21 cellular contexts compared by ENCODE assay signal in genomic region chr7:112467867-112468266, GRCh38. TPM values are rescaled to one million over a fixed set of nuclear protein-coding genes. Genes with fewer than 3 reads are reported as not detected.
DNase-seq lines count a peak whose midpoint lies in the region; ATAC-seq and TF ChIP-seq lines count a peak whose summit lies in the region.
"Had no signal": no experiment of that assay in that cellular context is flagged by ENCODE, and none has a peak within 500 bp of the region (broad histone marks: within the 10 kb centered on the region; RNA-seq: fewer than 3 reads in every experiment).

No MANE protein-coding gene starts in this region.

- H3K79me2 ChIP-seq in neural progenitor cell (ENCODE audit: low read depth), result peaks cover 30% of the 10 kb centered on the region

- H3K27ac ChIP-seq in gastrocnemius medialis (peak overlapping the region; percentile 58 to 73 (median 66)), neural progenitor cell (no peak overlapping the region)
- H3K27ac ChIP-seq: 22Rv1, BLaER1, C4-2B had no signal

- in situ Hi-C loops in gastrocnemius medialis (cut with MboI; ENCODE audit: low sequenced_read_pairs in 4 of 4), result no loop called here

- H3K36me3 Mint-ChIP-seq in activated naive CD4-positive, alpha-beta T cell treated with anti-CD3 and anti-CD28 coated beads, Interleukin-2, amount 50 U/mL, for 24 hours, result peaks cover 42% of the 10 kb centered on the region
- H3K36me3 Mint-ChIP-seq in activated naive CD4-positive, alpha-beta T cell treated with anti-CD3 and anti-CD28 coated beads, Interleukin-2, amount 10 ng/mL, durations not matched to agents 7 days and 5 days, result peaks cover 55% of the 10 kb centered on the region
- H3K36me3 Mint-ChIP-seq in glutamatergic neuron (ENCODE audit: unreplicated experiment) (peaks cover 11% of the 10 kb centered on the region), neural progenitor cell (peaks cover 39% of the 10 kb centered on the region)

- H3K36me3 ChIP-seq in gastrocnemius medialis (peaks cover 0 to 79% of the 10 kb centered on the region in 2 donors), neural progenitor cell (peaks cover 27% of the 10 kb centered on the region)

- no peaks in the 10 kb centered on the region for H3K27me3 Mint-ChIP-seq in activated naive CD4-positive, alpha-beta T cell treated with anti-CD3 and anti-CD28 coated beads, Interleukin-2, amount 50 U/mL, for 24 hours
- no peaks in the 10 kb centered on the region for H3K27me3 Mint-ChIP-seq in activated naive CD4-positive, alpha-beta T cell treated with anti-CD3 and anti-CD28 coated beads, Interleukin-2, amount 10 ng/mL, durations not matched to agents 7 days and 5 days
- H3K27me3 Mint-ChIP-seq in glutamatergic neuron (ENCODE audit: unreplicated experiment) (peaks cover 2% of the 10 kb centered on the region), neural progenitor cell (ENCODE audit: insufficient read depth, low read depth) (no peaks in the 10 kb centered on the region)
- H3K27me3 Mint-ChIP-seq: B cell; CD4-positive, alpha-beta T cell; CD8-positive, alpha-beta memory T cell had no signal

- CTCF ChIA-PET in activated naive CD4-positive, alpha-beta T cell treated with anti-CD3 and anti-CD28 coated beads, Interleukin-2, amount 10 ng/mL, durations not matched to agents 7 days and 5 days (lab: Charles Lee), result no interaction called here

- peak overlapping the region; percentile 23 for H3K27ac Mint-ChIP-seq in activated naive CD4-positive, alpha-beta T cell treated with anti-CD3 and anti-CD28 coated beads, Interleukin-2, amount 50 U/mL, for 24 hours
- no peak overlapping the region for H3K27ac Mint-ChIP-seq in activated naive CD4-positive, alpha-beta T cell treated with anti-CD3 and anti-CD28 coated beads, Interleukin-2, amount 10 ng/mL, durations not matched to agents 7 days and 5 days
- H3K27ac Mint-ChIP-seq in glutamatergic neuron (ENCODE audit: unreplicated experiment), result peak overlapping the region; percentile 38
- no peak overlapping the region for H3K27ac Mint-ChIP-seq in neural progenitor cell
- H3K27ac Mint-ChIP-seq: B cell; CD4-positive, alpha-beta T cell; GM23338; H9 had no signal

- no peak for DNase-seq in activated naive CD4-positive, alpha-beta T cell treated with anti-CD3 and anti-CD28 coated beads, Interleukin-2, amount 10 ng/mL, durations not matched to agents 7 days and 5 days
- DNase-seq in glutamatergic neuron (no peak), gastrocnemius medialis (peak; percentile 33 to 64), NCI-H2107 treated with DMSO at 0.1 percent for 48 hours (lab: John Stamatoyannopoulos, UW; ENCODE audit: unreplicated experiment) (no peak), neural progenitor cell (ENCODE audit: low spot score) (no peak)
- DNase-seq in activated effector memory CD4-positive, alpha-beta T cell treated with anti-CD3 and anti-CD28 coated beads, Interleukin-2, amount 50 U/mL, for 16 hours, result no peak
- DNase-seq: CD4-positive, alpha-beta T cell; CD8-positive, alpha-beta memory T cell; DMS 273 treated with DMSO at 0.1 percent for 48 hours; DMS79; EL; GF-D8; H9 had no signal

- intact Hi-C loops in gastrocnemius medialis (cut with DNase I; ENCODE audit: low total_unique reads), result no loop called here

- no peak overlapping the region for H3K4me3 Mint-ChIP-seq in activated naive CD4-positive, alpha-beta T cell treated with anti-CD3 and anti-CD28 coated beads, Interleukin-2, amount 50 U/mL, for 24 hours
- H3K4me3 Mint-ChIP-seq in activated naive CD4-positive, alpha-beta T cell treated with anti-CD3 and anti-CD28 coated beads, Interleukin-2, amount 10 ng/mL, durations not matched to agents 7 days and 5 days, result no peak overlapping the region
- H3K4me3 Mint-ChIP-seq in glutamatergic neuron (ENCODE audit: unreplicated experiment), result no peak overlapping the region
- no peak overlapping the region for H3K4me3 Mint-ChIP-seq in neural progenitor cell
- H3K4me3 Mint-ChIP-seq: B cell; CD4-positive, alpha-beta T cell; CD8-positive, alpha-beta memory T cell; GM23338; H9 had no signal

- TF ChIP-seq CTCF in glutamatergic neuron (IDR thresholded peaks at IDR 0.05; ENCODE audit: partially characterized antibody, unreplicated experiment), result no peak
- no peak for TF ChIP-seq CTCF in gastrocnemius medialis (IDR thresholded peaks at IDR 0.05 in 4 of 5, conservative IDR thresholded peaks at IDR 0.05 in 1 of 5)
- no peak for TF ChIP-seq CTCF in neural progenitor cell (IDR thresholded peaks at IDR 0.05)

- peak; percentile 73 to 92 for ATAC-seq in gastrocnemius medialis
- ATAC-seq: GM23338, HCT116 had no signal

- H2AFZ ChIP-seq in neural progenitor cell (replicated peaks), result no peak overlapping the region
- H2AFZ ChIP-seq: GM23338 had no signal

- H3K9me3 Mint-ChIP-seq in activated naive CD4-positive, alpha-beta T cell treated with anti-CD3 and anti-CD28 coated beads, Interleukin-2, amount 50 U/mL, for 24 hours, result no peaks in the 10 kb centered on the region
- H3K9me3 Mint-ChIP-seq in activated naive CD4-positive, alpha-beta T cell treated with anti-CD3 and anti-CD28 coated beads, Interleukin-2, amount 10 ng/mL, durations not matched to agents 7 days and 5 days, result no peaks in the 10 kb centered on the region
- no peaks in the 10 kb centered on the region for H3K9me3 Mint-ChIP-seq in glutamatergic neuron (ENCODE audit: unreplicated experiment)
- H3K9me3 Mint-ChIP-seq in neural progenitor cell, result no peaks in the 10 kb centered on the region
- H3K9me3 Mint-ChIP-seq: CD4-positive, alpha-beta T cell; CD8-positive, alpha-beta memory T cell; GM23338; H9 had no signal

- H3K9ac ChIP-seq in neural progenitor cell, result no peak overlapping the region
- H3K9ac ChIP-seq: BLaER1 had no signal

- H3K4me1 Mint-ChIP-seq in activated naive CD4-positive, alpha-beta T cell treated with anti-CD3 and anti-CD28 coated beads, Interleukin-2, amount 50 U/mL, for 24 hours, result peaks cover 16% of the 10 kb centered on the region
- H3K4me1 Mint-ChIP-seq in activated naive CD4-positive, alpha-beta T cell treated with anti-CD3 and anti-CD28 coated beads, Interleukin-2, amount 10 ng/mL, durations not matched to agents 7 days and 5 days, result no peaks in the 10 kb centered on the region
- H3K4me1 Mint-ChIP-seq in glutamatergic neuron (ENCODE audit: low read depth, unreplicated experiment) (no peaks in the 10 kb centered on the region), neural progenitor cell (no peaks in the 10 kb centered on the region)
- H3K4me1 Mint-ChIP-seq: B cell, GM23338 had no signal

- H3K9me3 ChIP-seq in gastrocnemius medialis, result no peaks in the 10 kb centered on the region
- H3K9me3 ChIP-seq in neural progenitor cell (ENCODE audit: low read depth), result no peaks in the 10 kb centered on the region
- H3K9me3 ChIP-seq: BLaER1 had no signal

- H3K27me3 ChIP-seq in gastrocnemius medialis (no peaks in the 10 kb centered on the region), neural progenitor cell (no peaks in the 10 kb centered on the region)
- H3K27me3 ChIP-seq: BLaER1 had no signal

- peaks cover 45% of the 10 kb centered on the region for H4K20me1 ChIP-seq in neural progenitor cell (ENCODE audit: low read depth)
- H4K20me1 ChIP-seq: BLaER1 had no signal

- peak in 1 of 2 donors; percentile 13 for TF ChIP-seq POLR2A in gastrocnemius medialis (IDR thresholded peaks at IDR 0.05)

- H3K4me2 ChIP-seq in neural progenitor cell, result no peak overlapping the region
- H3K4me2 ChIP-seq: BLaER1, GM23338 had no signal

- H3K4me1 ChIP-seq in gastrocnemius medialis (peaks cover 61 to 74% of the 10 kb centered on the region in 2 donors), neural progenitor cell (peaks cover 8% of the 10 kb centered on the region)
- H3K4me1 ChIP-seq: BLaER1 had no signal

- H3K4me3 ChIP-seq in gastrocnemius medialis (no peak overlapping the region), neural progenitor cell (no peak overlapping the region)
- H3K4me3 ChIP-seq: BLaER1, GM23338 had no signal

- no peaks in the 10 kb centered on the region for H3F3A ChIP-seq in neural progenitor cell (ENCODE audit: low read depth)

RNA-seq across cellular contexts. Expression of gene LSMEM1, which starts 12.9 kb away (rescaled TPM):
- total RNA-seq in glutamatergic neuron (ENCODE audit: unreplicated experiment), result 2.8 TPM
- total RNA-seq in gastrocnemius medialis, result 10 to 100 TPM in 1 of 4 donors, 1 to 10 TPM in 3; 2.2 to 18.4 (median 5.5) TPM
- 0.40 and 0.45 TPM in 2 replicates for total RNA-seq in neural progenitor cell (ENCODE audit: low replicate concordance)
- total RNA-seq: H4 had no signal

RNA-seq across cellular contexts. Expression of gene IFRD1, which starts 17.6 kb away (rescaled TPM):
- total RNA-seq in glutamatergic neuron (ENCODE audit: unreplicated experiment) (168 TPM), gastrocnemius medialis (10 to 100 TPM; 37.8 to 70.8 (median 50.1) TPM), neural progenitor cell (ENCODE audit: low replicate concordance) (82.2 and 110 TPM in 2 replicates)

Comparison
In these comparisons a context has a peak if more than half of its experiments do, and no peak if none do; other contexts are left out.
1. H3K27ac Mint-ChIP-seq: peak in activated naive CD4-positive, alpha-beta T cell treated with anti-CD3 and anti-CD28 coated beads, Interleukin-2, amount 50 U/mL, for 24 hours (single experiment) and glutamatergic neuron (single experiment); none in activated naive CD4-positive, alpha-beta T cell treated with anti-CD3 and anti-CD28 coated beads, Interleukin-2, amount 10 ng/mL, durations not matched to agents 7 days and 5 days (single experiment) and neural progenitor cell (single experiment).
2. DNase-seq: peak in gastrocnemius medialis (2 of 2); none in activated naive CD4-positive, alpha-beta T cell treated with anti-CD3 and anti-CD28 coated beads, Interleukin-2, amount 10 ng/mL, durations not matched to agents 7 days and 5 days (single experiment), glutamatergic neuron (single experiment), NCI-H2107 treated with DMSO at 0.1 percent for 48 hours (single experiment), neural progenitor cell (single experiment) and activated effector memory CD4-positive, alpha-beta T cell treated with anti-CD3 and anti-CD28 coated beads, Interleukin-2, amount 50 U/mL, for 16 hours (single experiment).